12 cellular contexts compared by ENCODE assay signal in the genomic region with DNA sequence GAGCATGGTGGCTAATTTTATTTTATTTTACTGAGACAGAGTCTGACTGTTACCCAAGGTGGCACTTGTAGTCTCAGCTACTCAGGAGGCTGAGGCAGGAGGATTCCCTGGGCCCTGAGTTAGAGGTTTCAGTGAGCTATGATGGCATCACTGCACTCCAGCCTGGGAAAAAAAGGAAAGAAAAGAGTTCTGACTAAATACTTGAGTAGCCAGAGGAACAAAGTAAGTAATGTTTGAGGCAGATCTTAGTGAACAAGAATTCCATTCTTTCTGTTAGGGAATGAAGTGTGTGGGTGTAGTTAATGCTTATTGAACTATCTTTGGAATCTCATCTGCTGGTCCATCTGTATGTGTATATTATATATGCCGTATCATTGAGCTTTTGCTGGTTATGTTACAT.
"Had no signal": no experiment of that assay in that cellular context is flagged by ENCODE, and none has a peak within 500 bp of the region (broad histone marks: within the 10 kb centered on the region; RNA-seq: fewer than 3 reads in every experiment).

No MANE protein-coding gene starts in this region.

- H3K27ac ChIP-seq: adrenal gland, sigmoid colon, suprapubic skin had no signal

- H3K4me3 ChIP-seq: adrenal gland, sigmoid colon, suprapubic skin had no signal

- DNase-seq: activated CD4-positive, alpha-beta T cell treated with anti-CD3 and anti-CD28 coated beads for 48 hours; activated naive CD4-positive, alpha-beta T cell treated with anti-CD3 and anti-CD28 coated beads, Interleukin-2, amount 10 ng/mL, durations not matched to agents 7 days and 5 days; adrenal gland; immature natural killer cell; left colon; sigmoid colon; stimulated activated CD4-positive, alpha-beta T cell treated with anti-CD3 and anti-CD28 coated beads, Interleukin-4, amount 100 ng/mL, for 1 hour; stimulated activated CD8-positive, alpha-beta memory T cell treated with anti-CD3 and anti-CD28 coated beads, Interleukin-4, amount 100 ng/mL, for 48 hours; stimulated activated naive CD8-positive, alpha-beta T cell treated with anti-CD3 and anti-CD28 coated beads, Interleukin-15, Interleukin-2, amounts not matched to agents 100 U/mL and 50 U/mL, for 24 hours had no signal

- H3K9me3 ChIP-seq: adrenal gland, sigmoid colon, suprapubic skin had no signal

- H3K27me3 ChIP-seq: adrenal gland, sigmoid colon, suprapubic skin had no signal

- ATAC-seq: activated T-helper 17 cell treated with anti-CD3 and anti-CD28 coated beads, Interleukin-2, amount 50 U/mL, for 72 hours; left colon; stimulated activated naive CD8-positive, alpha-beta T cell treated with anti-CD3 and anti-CD28 coated beads, Interleukin-15, Interleukin-2, amounts not matched to agents 100 U/mL and 50 U/mL, for 24 hours; WTC11 had no signal
